Comparison of ENCODE assay signal across 13 cellular contexts in the genomic region with DNA sequence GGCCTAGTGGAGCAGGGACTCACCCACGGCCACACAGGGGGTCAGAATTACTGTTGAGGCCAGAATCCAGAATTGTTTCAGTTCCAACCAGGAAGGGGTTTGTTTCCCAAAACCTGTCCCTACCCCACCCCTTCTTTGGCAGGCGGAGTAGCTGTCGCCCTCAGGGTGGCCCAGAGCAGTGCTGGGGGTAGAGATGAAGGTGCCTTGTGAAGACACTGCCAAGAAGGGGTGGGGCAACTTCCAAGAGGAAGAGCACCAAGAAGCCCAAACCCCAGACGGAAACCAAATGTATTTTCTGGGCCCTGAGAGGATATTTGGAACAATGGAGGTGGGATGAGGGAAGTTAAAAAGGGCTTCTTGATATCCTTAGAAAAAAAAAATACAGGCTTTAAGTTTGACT. TPM values are rescaled to one million over a fixed set of nuclear protein-coding genes. Genes with fewer than 3 reads are reported as not detected.
DNase-seq lines count a peak whose midpoint lies in the region; ATAC-seq and TF ChIP-seq lines count a peak whose summit lies in the region.
"Had no signal": no experiment of that assay in that cellular context is flagged by ENCODE, and none has a peak within 500 bp of the region (broad histone marks: within the 10 kb centered on the region; RNA-seq: fewer than 3 reads in every experiment).

No MANE protein-coding gene starts in this region.

- TF ChIP-seq POLR2A in adrenal gland (IDR thresholded peaks at IDR 0.05), result no peak

- H3K27ac ChIP-seq in adrenal gland, result peak overlapping the region in 4 of 5 donors; percentile 5 to 84 (median 54)
- H3K27ac ChIP-seq in fibroblast of lung (ENCODE audit: insufficient read depth, low read length), result peak overlapping the region; percentile 92
- H3K27ac ChIP-seq in parathyroid adenoma, result peak overlapping the region; percentile 15
- H3K27ac ChIP-seq: colonic mucosa had no signal

- H3K9me3 Mint-ChIP-seq in type B pancreatic cell, result no peaks in the 10 kb centered on the region
- H3K9me3 Mint-ChIP-seq: activated naive CD4-positive, alpha-beta T cell treated with anti-CD3 and anti-CD28 coated beads, Interleukin-2, amount 50 U/mL, for 72 hours had no signal

- ATAC-seq in HG02970 (IDR thresholded peaks at IDR 0.05; ENCODE audit: low FRiP score, unreplicated experiment) (no peak), HG03469 (IDR thresholded peaks at IDR 0.05; ENCODE audit: unreplicated experiment) (no peak)
- ATAC-seq: activated naive CD4-positive, alpha-beta T cell treated with anti-CD3 and anti-CD28 coated beads, Interleukin-2, amount 50 U/mL, for 72 hours; left colon had no signal

- peaks cover 41 to 69% of the 10 kb centered on the region in 2 donors for H3K4me1 ChIP-seq in adrenal gland (replicated peaks in 1 of 2)
- peaks cover 60% of the 10 kb centered on the region for H3K4me1 ChIP-seq in fibroblast of lung (ENCODE audit: control insufficient read depth, extremely low read depth, insufficient read depth, low read length)
- H3K4me1 ChIP-seq in parathyroid adenoma, result peaks cover 48% of the 10 kb centered on the region

- H2AFZ ChIP-seq in fibroblast of lung (ENCODE audit: low read length), result no peak overlapping the region
- H2AFZ ChIP-seq in parathyroid adenoma, result no peak overlapping the region

- H3K4me3 Mint-ChIP-seq in type B pancreatic cell, result peak overlapping the region; percentile 28

- no peak overlapping the region for H3K4me3 ChIP-seq in adrenal gland
- H3K4me3 ChIP-seq in fibroblast of lung (replicated peaks in 1 of 4; ENCODE audit: control extremely low read depth in 1 of 4, insufficient read depth in 1 of 4, low read depth in 3 of 4, low read length in 4 of 4), result no peak overlapping the region
- H3K4me3 ChIP-seq in parathyroid adenoma (ENCODE audit: low read depth, low read length), result no peak overlapping the region
- H3K4me3 ChIP-seq: colonic mucosa had no signal

- peaks cover 5% of the 10 kb centered on the region for H3K36me3 Mint-ChIP-seq in type B pancreatic cell
- H3K36me3 Mint-ChIP-seq: activated naive CD4-positive, alpha-beta T cell treated with anti-CD3 and anti-CD28 coated beads, Interleukin-2, amount 50 U/mL, for 72 hours had no signal

- TF ChIP-seq CTCF in adrenal gland (IDR thresholded peaks at IDR 0.05) (no peak), fibroblast of lung (conservative IDR thresholded peaks at IDR 0.05 in 1 of 2, IDR thresholded peaks at IDR 0.05 in 1 of 2; ENCODE audit: low read depth in 1 of 2, low read length in 2 of 2) (no peak), parathyroid adenoma (IDR thresholded peaks at IDR 0.05) (no peak), type B pancreatic cell (conservative IDR thresholded peaks at IDR 0.05) (no peak)

- WGBS in adrenal gland, 4 donors, result 71 to 76% (median 74%) methylated on average over 4 of the region's 4 CpGs

- H3K36me3 ChIP-seq in adrenal gland (replicated peaks in 1 of 2) (no peaks in the 10 kb centered on the region), fibroblast of lung (ENCODE audit: control insufficient read depth, insufficient read depth, low read length) (peaks cover 8% of the 10 kb centered on the region), parathyroid adenoma (ENCODE audit: control insufficient read depth, insufficient read depth, low read length) (no peaks in the 10 kb centered on the region)
- H3K36me3 ChIP-seq: colonic mucosa had no signal

- no peak overlapping the region for H3K4me2 ChIP-seq in fibroblast of lung (ENCODE audit: extremely low read depth, insufficient read depth, low read length)
- H3K4me2 ChIP-seq in parathyroid adenoma (ENCODE audit: low read length), result no peak overlapping the region

- peaks cover 90% of the 10 kb centered on the region for H3K79me2 ChIP-seq in fibroblast of lung (ENCODE audit: control insufficient read depth, insufficient read depth, low read length)
- H3K79me2 ChIP-seq in parathyroid adenoma, result peaks cover 31% of the 10 kb centered on the region

- H3K9me3 ChIP-seq in adrenal gland (replicated peaks in 1 of 3), result no peaks in the 10 kb centered on the region
- H3K9me3 ChIP-seq in fibroblast of lung (ENCODE audit: control insufficient read depth, insufficient read depth, low read depth, low read length), result no peaks in the 10 kb centered on the region
- no peaks in the 10 kb centered on the region for H3K9me3 ChIP-seq in parathyroid adenoma (ENCODE audit: control insufficient read depth, low read length)
- H3K9me3 ChIP-seq: colonic mucosa had no signal

- H3K27me3 ChIP-seq in adrenal gland (no peaks in the 10 kb centered on the region), fibroblast of lung (ENCODE audit: control insufficient read depth, insufficient read depth, low read length) (no peaks in the 10 kb centered on the region), parathyroid adenoma (ENCODE audit: control insufficient read depth, insufficient read depth, low read length) (no peaks in the 10 kb centered on the region)
- H3K27me3 ChIP-seq: colonic mucosa had no signal

- H3K27me3 Mint-ChIP-seq in type B pancreatic cell, result no peaks in the 10 kb centered on the region

- intact Hi-C loops in adrenal gland (cut with DNase I), result no loop called here

- DNase-seq in adrenal gland (no peak), fibroblast of lung (ENCODE audit: low read depth in 2 of 2) (no peak), type B pancreatic cell (ENCODE audit: extremely low spot score, unreplicated experiment) (no peak)
- no peak for DNase-seq in stimulated activated CD4-positive, alpha-beta T cell treated with anti-CD3 and anti-CD28 coated beads, Interleukin-4, amount 100 ng/mL, for 1 hour
- DNase-seq: colonic mucosa; left colon; NCI-H1417; nucleus accumbens; stimulated activated CD4-positive, alpha-beta T cell treated with anti-CD3 and anti-CD28 coated beads, Interleukin-4, amount 100 ng/mL, for 4 hours had no signal

- H4K20me1 ChIP-seq in fibroblast of lung (ENCODE audit: control insufficient read depth, extremely low read depth, insufficient read depth, low read length), result no peaks in the 10 kb centered on the region

- H3K27ac Mint-ChIP-seq in type B pancreatic cell, result peak overlapping the region; percentile 15
- H3K27ac Mint-ChIP-seq: activated naive CD4-positive, alpha-beta T cell treated with anti-CD3 and anti-CD28 coated beads, Interleukin-2, amount 50 U/mL, for 72 hours had no signal

- H3K4me1 Mint-ChIP-seq in type B pancreatic cell (ENCODE audit: unreplicated experiment), result peaks cover 74% of the 10 kb centered on the region

- H3K9ac ChIP-seq in fibroblast of lung (ENCODE audit: insufficient read depth, low read length) (no peak overlapping the region), parathyroid adenoma (no peak overlapping the region)

RNA-seq across cellular contexts. Expression of a gene that starts 11.4 kb away (rescaled TPM):
- total RNA-seq in adrenal gland, result 100 to 1,000 TPM in 6 of 8 donors, 10 to 100 TPM in 2; 80.7 to 154 (median 106) TPM
- 10 to 100 TPM in 2 of 3 donors, 1 to 10 TPM in 1; 9.6 to 37.5 (median 21.1) TPM for polyA plus RNA-seq in adrenal gland
- 18.2 and 38.5 TPM in 2 replicates for total RNA-seq in fibroblast of lung
- polyA plus RNA-seq in fibroblast of lung, result 50.5 and 94.8 TPM in 2 replicates
- polyA plus RNA-seq in fibroblast of lung (2012), result 69.9 and 152 TPM in 2 replicates
- 218 and 448 TPM in 2 replicates for polyA minus RNA-seq in fibroblast of lung (ENCODE audit: low replicate concordance)
- 96.5 and 101 TPM in 2 replicates for total RNA-seq in type B pancreatic cell (ENCODE audit: low replicate concordance)

RNA-seq across cellular contexts. Expression of a gene that starts 47.0 kb away (rescaled TPM):
- 1,000 to 10,000 TPM; 1,380 to 3,506 (median 1,891) TPM for total RNA-seq in adrenal gland
- polyA plus RNA-seq in adrenal gland, result 1,000 to 10,000 TPM; 1,067 to 2,924 (median 1,712) TPM
- 1,962 and 4,466 TPM in 2 replicates for total RNA-seq in fibroblast of lung
- polyA plus RNA-seq in fibroblast of lung, result 5,623 and 6,025 TPM in 2 replicates
- polyA plus RNA-seq in fibroblast of lung (2012), result 3,434 and 3,467 TPM in 2 replicates
- polyA minus RNA-seq in fibroblast of lung (ENCODE audit: low replicate concordance), result 1,117 and 1,370 TPM in 2 replicates
- total RNA-seq in type B pancreatic cell (ENCODE audit: low replicate concordance), result 2,469 and 2,543 TPM in 2 replicates

Comparison
In these comparisons a context has a peak if more than half of its experiments do, and no peak if none do; other contexts are left out.
1. H3K27ac ChIP-seq: peak in every context shown above with its lines; median percentile 92 in fibroblast of lung; 54 in adrenal gland; 15 in parathyroid adenoma.